ENCODE assay signal across 17 cellular contexts in the genomic region with DNA sequence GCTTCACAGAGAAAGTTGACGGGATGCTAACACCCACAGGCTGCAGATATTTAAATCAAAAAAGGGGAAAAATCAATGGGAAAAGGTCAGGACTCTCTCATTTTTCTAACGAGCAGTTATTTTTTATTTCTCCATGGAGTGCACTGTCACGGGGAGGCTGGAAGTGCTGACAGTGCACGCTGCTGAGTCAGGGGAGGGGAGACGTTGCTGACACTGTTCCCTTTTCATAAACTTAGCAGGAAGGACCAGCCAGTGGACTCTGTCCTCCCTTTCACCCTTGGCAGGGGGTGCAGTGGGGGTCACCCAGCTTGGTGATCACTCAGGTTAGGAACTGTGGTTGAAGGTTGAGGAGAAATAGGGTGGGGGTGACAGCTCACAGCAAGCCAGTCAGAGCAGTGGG.
A peak's percentile ranks its signal among the peaks of the same experiment; 100 is the strongest.
DNase-seq lines count a peak whose midpoint lies in the region; ATAC-seq, FAIRE-seq and TF ChIP-seq lines count a peak whose summit lies in the region.
"Had no signal": no experiment of that assay in that cellular context is flagged by ENCODE, and none has a peak within 500 bp of the region (broad histone marks: within the 10 kb centered on the region; RNA-seq: fewer than 3 reads in every experiment).

No MANE protein-coding gene starts in this region.

- H3K9me3 ChIP-seq in astrocyte (ENCODE audit: insufficient read depth, low read depth, low read length): no peaks in the 10 kb centered on the region
- H3K9me3 ChIP-seq in smooth muscle cell (replicated peaks; ENCODE audit: low read depth): no peaks in the 10 kb centered on the region

- no peaks in the 10 kb centered on the region for H3K27me3 ChIP-seq in astrocyte (ENCODE audit: insufficient read depth, low read length)
- no peaks in the 10 kb centered on the region for H3K27me3 ChIP-seq in smooth muscle cell (ENCODE audit: low read depth)

- H3K4me1 ChIP-seq in astrocyte (ENCODE audit: insufficient read depth, low read length) (no peaks in the 10 kb centered on the region), smooth muscle cell (ENCODE audit: low read depth) (no peaks in the 10 kb centered on the region)

- no peak for DNase-seq in T-helper 2 cell treated with Interferon-gamma antibody and Interleukin-4, amounts not matched to agents 5 μg/mL and 100 μg/mL, for 36 hours (ENCODE audit: low spot score)
- DNase-seq in T-helper 2 cell: no peak
- no peak for DNase-seq in astrocyte (ENCODE audit: low read depth)
- no peak for DNase-seq in left lobe of liver (ENCODE audit: low spot score)
- DNase-seq in smooth muscle cell (lab: John Stamatoyannopoulos, UW; ENCODE audit: unreplicated experiment): no peak
- DNase-seq in MCF 10A (ENCODE audit: unreplicated experiment): no peak
- DNase-seq in NCI-H774 (lab: John Stamatoyannopoulos, UW): no peak
- DNase-seq in activated gamma-delta T cell treated with Interleukin-2 at 50 U/mL for 16 hours: no peak
- DNase-seq: activated CD4-positive, CD25-positive, alpha-beta regulatory T cell treated with anti-CD3 and anti-CD28 coated beads, Interleukin-2, amount 50 U/mL, for 72 hours; CD8-positive, alpha-beta T cell; NCI-H524 had no signal

- 45% methylated on average over 5 of the region's 5 CpGs for WGBS in smooth muscle cell (ENCODE audit: low lambda C conversion rate)

- H3K4me1 Mint-ChIP-seq in T-helper 2 cell treated with Interferon-gamma antibody and Interleukin-4, amounts not matched to agents 5 μg/mL and 100 μg/mL, for 36 hours (ENCODE audit: low read depth): peaks cover 42% of the 10 kb centered on the region
- H3K4me1 Mint-ChIP-seq in astrocyte (ENCODE audit: low read depth, unreplicated experiment) (peaks cover 3% of the 10 kb centered on the region), MCF 10A (ENCODE audit: insufficient read depth, unreplicated experiment) (peaks cover 20% of the 10 kb centered on the region)
- H3K4me1 Mint-ChIP-seq: central memory CD8-positive, alpha-beta T cell had no signal

- CTCF ChIA-PET in MCF 10A (lab: Yijun Ruan, JAX): no interaction called here

- H2AFZ ChIP-seq in astrocyte (ENCODE audit: low read depth, low read length) (peak overlapping the region; percentile 50), smooth muscle cell (ENCODE audit: low read depth) (peak overlapping the region; percentile 33)

- no peaks in the 10 kb centered on the region for H3K9me3 Mint-ChIP-seq in T-helper 2 cell treated with Interferon-gamma antibody and Interleukin-4, amounts not matched to agents 5 μg/mL and 100 μg/mL, for 36 hours
- H3K9me3 Mint-ChIP-seq in astrocyte (ENCODE audit: unreplicated experiment): no peaks in the 10 kb centered on the region
- no peaks in the 10 kb centered on the region for H3K9me3 Mint-ChIP-seq in MCF 10A (ENCODE audit: unreplicated experiment)
- H3K9me3 Mint-ChIP-seq: CD8-positive, alpha-beta T cell; central memory CD8-positive, alpha-beta T cell had no signal

- no peaks in the 10 kb centered on the region for H3K27me3 Mint-ChIP-seq in T-helper 2 cell treated with Interferon-gamma antibody and Interleukin-4, amounts not matched to agents 5 μg/mL and 100 μg/mL, for 36 hours (ENCODE audit: low read depth)
- H3K27me3 Mint-ChIP-seq in astrocyte (ENCODE audit: low read depth, unreplicated experiment) (peaks cover 11% of the 10 kb centered on the region), MCF 10A (ENCODE audit: insufficient read depth, unreplicated experiment) (no peaks in the 10 kb centered on the region)
- H3K27me3 Mint-ChIP-seq: activated naive CD8-positive, alpha-beta T cell; central memory CD8-positive, alpha-beta T cell had no signal

- H3K4me3 ChIP-seq in astrocyte (ENCODE audit: insufficient read depth, low read depth, low read length): no peak overlapping the region
- H3K4me3 ChIP-seq in smooth muscle cell: no peak overlapping the region

- TF ChIP-seq CTCF in astrocyte (IDR thresholded peaks at IDR 0.05; ENCODE audit: insufficient read depth, low read depth, low read length) (no peak), smooth muscle cell (IDR thresholded peaks at IDR 0.05; ENCODE audit: borderline replicate concordance, insufficient read depth, poor library complexity, severe bottlenecking) (no peak), MCF 10A (IDR thresholded peaks at IDR 0.05; ENCODE audit: unreplicated experiment) (no peak)

- no TSS peak for BruUV-seq in MCF 10A (replicated peaks; lab: Mats Ljungman, UMichigan)

- peak overlapping the region; percentile 37 for H3K4me3 Mint-ChIP-seq in T-helper 2 cell treated with Interferon-gamma antibody and Interleukin-4, amounts not matched to agents 5 μg/mL and 100 μg/mL, for 36 hours
- no peak overlapping the region for H3K4me3 Mint-ChIP-seq in astrocyte (ENCODE audit: unreplicated experiment)
- H3K4me3 Mint-ChIP-seq in MCF 10A (ENCODE audit: unreplicated experiment): no peak overlapping the region
- H3K4me3 Mint-ChIP-seq: activated naive CD8-positive, alpha-beta T cell; CD8-positive, alpha-beta T cell; central memory CD8-positive, alpha-beta T cell had no signal

- H3K27ac Mint-ChIP-seq in T-helper 2 cell treated with Interferon-gamma antibody and Interleukin-4, amounts not matched to agents 5 μg/mL and 100 μg/mL, for 36 hours: peak overlapping the region; percentile 68
- no peak overlapping the region for H3K27ac Mint-ChIP-seq in astrocyte (ENCODE audit: unreplicated experiment)
- no peak overlapping the region for H3K27ac Mint-ChIP-seq in MCF 10A (ENCODE audit: low read depth, unreplicated experiment)
- H3K27ac Mint-ChIP-seq: activated naive CD8-positive, alpha-beta T cell; CD8-positive, alpha-beta T cell had no signal

- intact Hi-C loops in MCF 10A (cut with micrococcal nuclease): no loop called here

- H3K9ac ChIP-seq in astrocyte (ENCODE audit: low read length) (no peak overlapping the region), smooth muscle cell (ENCODE audit: low read depth) (no peak overlapping the region)

- no peaks in the 10 kb centered on the region for H4K20me1 ChIP-seq in astrocyte (ENCODE audit: insufficient read depth, low read length)
- no peaks in the 10 kb centered on the region for H4K20me1 ChIP-seq in smooth muscle cell (ENCODE audit: low read depth)

- POLR2A ChIA-PET in MCF 10A (lab: Yijun Ruan, JAX): no interaction called here

- no peaks in the 10 kb centered on the region for H3F3A ChIP-seq in smooth muscle cell (ENCODE audit: low read depth)

- no peaks in the 10 kb centered on the region for H3K79me2 ChIP-seq in astrocyte (ENCODE audit: insufficient read depth, low read length)
- no peaks in the 10 kb centered on the region for H3K79me2 ChIP-seq in smooth muscle cell (ENCODE audit: low read depth)

- H3K36me3 ChIP-seq in astrocyte (ENCODE audit: insufficient read depth, low read length): no peaks in the 10 kb centered on the region
- H3K36me3 ChIP-seq in smooth muscle cell (ENCODE audit: low read depth): no peaks in the 10 kb centered on the region

- H3K27ac ChIP-seq in astrocyte (ENCODE audit: low read depth, low read length): no peak overlapping the region
- H3K27ac ChIP-seq in smooth muscle cell (ENCODE audit: low read depth): no peak overlapping the region

- peaks cover 26% of the 10 kb centered on the region for H3K36me3 Mint-ChIP-seq in T-helper 2 cell treated with Interferon-gamma antibody and Interleukin-4, amounts not matched to agents 5 μg/mL and 100 μg/mL, for 36 hours (ENCODE audit: low read depth)
- H3K36me3 Mint-ChIP-seq in astrocyte (ENCODE audit: low read depth, unreplicated experiment): no peaks in the 10 kb centered on the region
- peaks cover 6% of the 10 kb centered on the region for H3K36me3 Mint-ChIP-seq in MCF 10A (ENCODE audit: insufficient read depth, unreplicated experiment)

- peak; percentile 58 for ATAC-seq in left lobe of liver
- ATAC-seq: CD8-positive, alpha-beta T cell; Panc1 had no signal

- no peak for FAIRE-seq in astrocyte (lab: Jason Lieb, UNC)
- FAIRE-seq: endothelial cell of umbilical vein, GM12891, islet of Langerhans had no signal

- H3K4me2 ChIP-seq in astrocyte (ENCODE audit: low read length) (peak overlapping the region; percentile 9), smooth muscle cell (peak overlapping the region; percentile 5)
